13 cellular contexts compared by ENCODE assay signal in genomic region chr17:75128694-75129505, GRCh38. TPM values are rescaled to one million over a fixed set of nuclear protein-coding genes. Genes with fewer than 3 reads are reported as not detected.
DNase-seq lines count a peak whose midpoint lies in the region; ATAC-seq, FAIRE-seq and TF ChIP-seq lines count a peak whose summit lies in the region.
"Had no signal": no experiment of that assay in that cellular context is flagged by ENCODE, and none has a peak within 500 bp of the region (broad histone marks: within the 10 kb centered on the region; RNA-seq: fewer than 3 reads in every experiment).

No MANE protein-coding gene starts in this region.

- no peak overlapping the region for H3K4me3 ChIP-seq in GM12878
- no peak overlapping the region for H3K4me3 ChIP-seq in neuronal stem cell (ENCODE audit: low read length in 2 of 2)
- no peak overlapping the region for H3K4me3 ChIP-seq in right atrium auricular region
- H3K4me3 ChIP-seq: tibial nerve had no signal

- H3K36me3 Mint-ChIP-seq in activated CD4-positive, alpha-beta T cell treated with anti-CD3 and anti-CD28 coated beads, Interleukin-2, amount 10 ng/mL, durations not matched to agents 7 days and 5 days (ENCODE audit: low read depth), result peaks cover 28% of the 10 kb centered on the region

- peaks cover 7% of the 10 kb centered on the region for H3K79me1 ChIP-seq in neuronal stem cell (ENCODE audit: low read depth, low read length)

- no peaks in the 10 kb centered on the region for H4K20me1 ChIP-seq in GM12878 (ENCODE audit: control insufficient read depth, insufficient read depth)

- CTCF ChIA-PET in activated CD4-positive, alpha-beta T cell treated with anti-CD3 and anti-CD28 coated beads, Interleukin-2, amount 10 ng/mL, durations not matched to agents 7 days and 5 days (lab: Charles Lee), result interaction anchor here (1.2 to 13.8 kb wide), 4 partner anchors 9 to 41 kb away, joined by 3 to 150 read pairs (median 3); no protein-coding TSS in a partner anchor
- CTCF ChIA-PET in GM12878 (lab: Yijun Ruan, JAX), result interaction anchor here (0.7 to 9.3 kb wide), 8 partner anchors 12 to 167 kb away, joined by 3 to 167 read pairs (median 4); no protein-coding TSS in a partner anchor

- H3K9me3 Mint-ChIP-seq in activated CD4-positive, alpha-beta T cell treated with anti-CD3 and anti-CD28 coated beads, Interleukin-2, amount 10 ng/mL, durations not matched to agents 7 days and 5 days, result peaks cover 4% of the 10 kb centered on the region

- no peak overlapping the region for H3K27ac ChIP-seq in GM12878 (ENCODE audit: control insufficient read depth, insufficient read depth)
- H3K27ac ChIP-seq in neuronal stem cell (replicated peaks; ENCODE audit: low read length), result no peak overlapping the region
- H3K27ac ChIP-seq in right atrium auricular region, result no peak overlapping the region
- H3K27ac ChIP-seq: tibial nerve had no signal

- H3K9ac ChIP-seq in GM12878 (ENCODE audit: control insufficient read depth, insufficient read depth, low read length), result no peak overlapping the region
- peak overlapping the region; percentile 72 for H3K9ac ChIP-seq in neuronal stem cell (ENCODE audit: low read depth, low read length, poor library complexity)

- no peak for DNase-seq in activated CD4-positive, alpha-beta T cell treated with anti-CD3 and anti-CD28 coated beads, Interleukin-2, amount 10 ng/mL, durations not matched to agents 7 days and 5 days
- DNase-seq in activated CD4-positive, alpha-beta T cell treated with anti-CD3 and anti-CD28 coated beads for 1 hour, result no peak
- no peak for DNase-seq in GM12878 (ENCODE audit: low read depth, low spot score)
- DNase-seq in neuronal stem cell (ENCODE audit: low spot score), result no peak
- DNase-seq in AG20443 (ENCODE audit: low spot score), result no peak
- DNase-seq in right atrium auricular region (ENCODE audit: low spot score), result no peak
- DNase-seq: dermis blood vessel endothelial cell, foreskin fibroblast, OCI-M1, small intestine had no signal

- FAIRE-seq in GM12878 (lab: Jason Lieb, UNC), result no peak
- FAIRE-seq: A204.1, islet of Langerhans, small intestine had no signal

- in situ Hi-C loops in GM12878 (cut with MboI), result no loop called here

- no peak overlapping the region for H2AK5ac ChIP-seq in neuronal stem cell (ENCODE audit: low read depth, low read length)

- no peaks in the 10 kb centered on the region for H3K27me3 Mint-ChIP-seq in activated CD4-positive, alpha-beta T cell treated with anti-CD3 and anti-CD28 coated beads, Interleukin-2, amount 10 ng/mL, durations not matched to agents 7 days and 5 days

- peak overlapping the region; percentile 11 for H3K18ac ChIP-seq in neuronal stem cell (ENCODE audit: low read length)

- H3K4me1 ChIP-seq in GM12878 (ENCODE audit: control insufficient read depth, insufficient read depth, low read length), result peaks cover 24% of the 10 kb centered on the region
- peaks cover 4 to 7% of the 10 kb centered on the region in 2 donors for H3K4me1 ChIP-seq in neuronal stem cell (ENCODE audit: control insufficient read depth in 2 of 2, insufficient read depth in 1 of 2, low read depth in 1 of 2, low read length in 2 of 2)
- peaks cover 0 to 29% of the 10 kb centered on the region in 2 donors for H3K4me1 ChIP-seq in right atrium auricular region

- no peak overlapping the region for H2BK5ac ChIP-seq in neuronal stem cell (ENCODE audit: low read length)

- TF ChIP-seq CTCF in GM12878 (IDR thresholded peaks at IDR 0.05 in 2 of 3, conservative IDR thresholded peaks at IDR 0.05 in 1 of 3; ENCODE audit: control insufficient read depth in 2 of 3, extremely low read depth in 1 of 3, insufficient read depth in 1 of 3, low read depth in 3 of 3, low read length in 3 of 3) (no peak), right atrium auricular region (IDR thresholded peaks at IDR 0.05) (no peak)

- SMC1A ChIA-PET in GM12878 (lab: Charles Lee; ENCODE audit: uncharacterized antibody, unreplicated experiment), result interaction anchor here (6.1 kb wide), 1 partner anchor 13 kb away, joined by 77 read pairs; no protein-coding TSS in a partner anchor

- no peak overlapping the region for H2BK15ac ChIP-seq in neuronal stem cell (ENCODE audit: low read length)

- H4K8ac ChIP-seq in neuronal stem cell (ENCODE audit: low read depth, low read length), result no peak overlapping the region

- peak overlapping the region; percentile 68 for H3K23ac ChIP-seq in neuronal stem cell (ENCODE audit: low read depth, low read length, poor library complexity)

- 91% methylated on average over 31 of the region's 33 CpGs for WGBS in GM12878 (ENCODE audit: insufficient coverage, insufficient replicate concordance, low lambda C conversion rate, missing lambda C conversion rate)
- no CpG with 5 or more reads among the region's 33 CpGs for WGBS in neuronal stem cell (ENCODE audit: extremely low coverage in 2 of 2, insufficient read length in 2 of 2, insufficient replicate concordance in 1 of 2), 2 donors

- peak; percentile 65 for TF ChIP-seq POLR2A in GM12878 (IDR thresholded peaks at IDR 0.05; ENCODE audit: low read depth, low read length)

- no peak overlapping the region for H4K91ac ChIP-seq in neuronal stem cell (ENCODE audit: low read depth, low read length, poor library complexity)

- H2BK12ac ChIP-seq in neuronal stem cell (ENCODE audit: low read length), result no peak overlapping the region

- H3K36me3 ChIP-seq in GM12878 (ENCODE audit: control insufficient read depth in 2 of 2, insufficient read depth in 2 of 2, low read length in 1 of 2) (peaks cover 3 to 4% of the 10 kb centered on the region in 2 experiments; a peak in 3 of 4 replicates), neuronal stem cell (replicated peaks in 1 of 2; ENCODE audit: control insufficient read depth in 2 of 2, insufficient read depth in 2 of 2, low read length in 2 of 2) (peaks cover 18 to 29% of the 10 kb centered on the region in 2 donors), right atrium auricular region (peaks cover 8% of the 10 kb centered on the region)

- H3K4ac ChIP-seq in neuronal stem cell (ENCODE audit: low read length), result no peak overlapping the region

- peak overlapping the region; percentile 51 for H3K4me3 Mint-ChIP-seq in activated CD4-positive, alpha-beta T cell treated with anti-CD3 and anti-CD28 coated beads, Interleukin-2, amount 10 ng/mL, durations not matched to agents 7 days and 5 days

- H2AFZ ChIP-seq in GM12878 (ENCODE audit: control insufficient read depth, low read depth, low read length) (no peak overlapping the region), neuronal stem cell (ENCODE audit: low read length) (no peak overlapping the region)

- H3K9me3 ChIP-seq in GM12878 (replicated peaks; ENCODE audit: control insufficient read depth, insufficient read depth, low read length) (no peaks in the 10 kb centered on the region), neuronal stem cell (replicated peaks in 1 of 2; ENCODE audit: control insufficient read depth in 2 of 2, insufficient read depth in 1 of 2, low read depth in 1 of 2, low read length in 2 of 2) (no peaks in the 10 kb centered on the region), right atrium auricular region (no peaks in the 10 kb centered on the region)
- H3K9me3 ChIP-seq: tibial nerve had no signal

- H3K4me1 Mint-ChIP-seq in activated CD4-positive, alpha-beta T cell treated with anti-CD3 and anti-CD28 coated beads, Interleukin-2, amount 10 ng/mL, durations not matched to agents 7 days and 5 days, result peaks cover 52% of the 10 kb centered on the region

- POLR2A ChIA-PET in activated CD4-positive, alpha-beta T cell treated with anti-CD3 and anti-CD28 coated beads, Interleukin-2, amount 10 ng/mL, durations not matched to agents 7 days and 5 days (lab: Charles Lee), result no interaction called here
- POLR2A ChIA-PET in GM12878 (lab: Charles Lee), result interaction anchor here (1.0 to 6.2 kb wide), 3 partner anchors 13 to 55 kb away, joined by 3 to 53 read pairs (median 3); no protein-coding TSS in a partner anchor

- H3K4me2 ChIP-seq in GM12878 (ENCODE audit: control insufficient read depth, insufficient read depth), result no peak overlapping the region
- H3K4me2 ChIP-seq in neuronal stem cell (ENCODE audit: insufficient read depth, low read length, poor library complexity, severe bottlenecking), result no peak overlapping the region

- no TSS peak for BruUV-seq in GM12878 (replicated peaks; lab: Mats Ljungman, UMichigan)

- no peak for TF ChIP-seq EP300 in GM12878 (IDR thresholded peaks at IDR 0.05; ENCODE audit: borderline replicate concordance in 1 of 2, control insufficient read depth in 1 of 2, low read depth in 2 of 2, low read length in 2 of 2)

- H3K14ac ChIP-seq in neuronal stem cell (ENCODE audit: low read length), result no peak overlapping the region

- H3K27ac Mint-ChIP-seq in activated CD4-positive, alpha-beta T cell treated with anti-CD3 and anti-CD28 coated beads, Interleukin-2, amount 10 ng/mL, durations not matched to agents 7 days and 5 days, result no peak overlapping the region

- RAD21 ChIA-PET in GM12878 (lab: Charles Lee; ENCODE audit: unreplicated experiment), result interaction anchor here (0.6 to 1.0 kb wide), 2 partner anchors 8 to 168 kb away, joined by 3 to 4 read pairs; no protein-coding TSS in a partner anchor

- no peak for ATAC-seq in GM12878

- H3K27me3 ChIP-seq in GM12878 (replicated peaks in 1 of 2; ENCODE audit: control insufficient read depth in 2 of 2, insufficient read depth in 2 of 2, low read length in 1 of 2) (no peaks in the 10 kb centered on the region), neuronal stem cell (ENCODE audit: control insufficient read depth in 3 of 3, insufficient read depth in 3 of 3, low read depth in 1 of 3, low read length in 3 of 3) (no peaks in the 10 kb centered on the region), right atrium auricular region (no peaks in the 10 kb centered on the region)
- H3K27me3 ChIP-seq: tibial nerve had no signal

- intact Hi-C loops in GM12878 (cut with micrococcal nuclease; ENCODE audit: unreplicated experiment), result loop anchor here (5.0 kb wide), 1 partner anchor 167 kb away; no protein-coding TSS in a partner anchor

- TF ChIP-seq RAD21 in GM12878 (IDR thresholded peaks at IDR 0.05; ENCODE audit: insufficient read depth, low read depth, low read length), result no peak

- H3K79me2 ChIP-seq in GM12878 (ENCODE audit: control insufficient read depth, insufficient read depth, low read length), result peaks cover 21% of the 10 kb centered on the region

- no peak overlapping the region for H2BK120ac ChIP-seq in neuronal stem cell (ENCODE audit: low read depth, low read length)

RNA-seq across cellular contexts. Expression of gene NT5C, which starts 2.6 kb away (rescaled TPM):
- 10 to 100 TPM; 45.2 to 50.4 TPM for total RNA-seq in activated CD4-positive, alpha-beta T cell treated with anti-CD3 and anti-CD28 coated beads, Interleukin-2, amount 10 ng/mL, durations not matched to agents 7 days and 5 days
- total RNA-seq in GM12878 (2013; cell fraction: nucleolus; rRNA removed), result 22.0 and 36.6 TPM in 2 replicates
- total RNA-seq in GM12878 (2014; rRNA removed) (115 and 144 TPM in 2 replicates), GM12878 (2014; rRNA removed; fragmentation: Illumina TruSeq; extraction: Trizol) (41.6 and 43.7 TPM in 2 replicates), GM12878 (2021) (86.3 and 88.5 TPM in 2 replicates), right atrium auricular region (10 to 100 TPM; 41.4 to 77.5 TPM)
- polyA plus RNA-seq in GM12878 (2011; ENCODE audit: low read depth), result 15.1 TPM
- polyA plus RNA-seq in GM12878 (2011; rRNA removed) (17.4 and 40.2 TPM in 2 replicates), GM12878 (2014; fragmentation: Illumina TruSeq; extraction: Trizol) (10.4 and 24.2 TPM in 2 replicates), GM12878 (2014; fragmentation: Nextera tagmentation; extraction: Ambion mirVana) (1 to 10 TPM; 3.7 to 9.8 TPM), GM12878 (2014; rRNA removed) (158 and 188 TPM in 2 replicates), GM12878 (2016; fragmentation: Nextera tagmentation; extraction: Ambion mirVana) (100 to 1,000 TPM; 116 to 129 TPM)
- polyA plus RNA-seq in GM12878 (2011; cell fraction: cytosol; rRNA removed), result 45.1 and 76.6 TPM in 2 replicates
- 82.6 and 87.6 TPM in 2 replicates for polyA plus RNA-seq in GM12878 (2011; cell fraction: nucleus; rRNA removed)
- 49.7 and 55.2 TPM in 2 replicates for polyA plus RNA-seq in GM12878 (2012)
- 10.6 and 15.4 TPM in 2 replicates for polyA minus RNA-seq in GM12878 (2011; rRNA and poly(A)+ RNA removed)
- polyA minus RNA-seq in GM12878 (2011; cell fraction: cytosol; rRNA and poly(A)+ RNA removed), result 7.4 and 11.4 TPM in 2 replicates
- 20.4 and 32.2 TPM in 2 replicates for polyA minus RNA-seq in GM12878 (2011; cell fraction: nucleus; rRNA and poly(A)+ RNA removed)
- polyA plus RNA-seq in neuronal stem cell (2013, experiment 1 of 2), result 59.9 TPM
- 58.9 TPM for polyA plus RNA-seq in neuronal stem cell (2013, experiment 2 of 2)

RNA-seq across cellular contexts. Expression of gene ARMC7, which starts 19.1 kb away (rescaled TPM):
- 10 to 100 TPM; 18.5 to 18.8 TPM for total RNA-seq in activated CD4-positive, alpha-beta T cell treated with anti-CD3 and anti-CD28 coated beads, Interleukin-2, amount 10 ng/mL, durations not matched to agents 7 days and 5 days
- 11.3 and 11.4 TPM in 2 replicates for total RNA-seq in GM12878 (2013; cell fraction: nucleolus; rRNA removed)
- total RNA-seq in GM12878 (2014; rRNA removed) (5.6 and 6.1 TPM in 2 replicates), GM12878 (2014; rRNA removed; fragmentation: Illumina TruSeq; extraction: Trizol) (4.1 and 5.6 TPM in 2 replicates), GM12878 (2021) (11.6 and 11.7 TPM in 2 replicates), right atrium auricular region (1 to 10 TPM; 4.9 to 9.5 TPM)
- polyA plus RNA-seq in GM12878 (2011; ENCODE audit: low read depth), result 4.5 TPM
- polyA plus RNA-seq in GM12878 (2011; rRNA removed) (2.4 and 5.2 TPM in 2 replicates), GM12878 (2014; fragmentation: Illumina TruSeq; extraction: Trizol) (2.9 and 6.5 TPM in 2 replicates), GM12878 (2014; fragmentation: Nextera tagmentation; extraction: Ambion mirVana) (1 to 10 TPM; 1.5 to 4.3 TPM), GM12878 (2014; rRNA removed) (6.9 and 10.9 TPM in 2 replicates), GM12878 (2016; fragmentation: Nextera tagmentation; extraction: Ambion mirVana) (10 to 100 TPM; 15.7 to 19.8 TPM)
- 9.5 and 11.2 TPM in 2 replicates for polyA plus RNA-seq in GM12878 (2011; cell fraction: cytosol; rRNA removed)
- polyA plus RNA-seq in GM12878 (2011; cell fraction: nucleus; rRNA removed), result 8.6 and 10.6 TPM in 2 replicates
- polyA plus RNA-seq in GM12878 (2012), result 9.2 and 11.8 TPM in 2 replicates
- polyA minus RNA-seq in GM12878 (2011; rRNA and poly(A)+ RNA removed), result 7.3 and 10.3 TPM in 2 replicates
- polyA minus RNA-seq in GM12878 (2011; cell fraction: cytosol; rRNA and poly(A)+ RNA removed), result 3.5 and 6.9 TPM in 2 replicates
- 5.9 and 11.0 TPM in 2 replicates for polyA minus RNA-seq in GM12878 (2011; cell fraction: nucleus; rRNA and poly(A)+ RNA removed)
- polyA plus RNA-seq in neuronal stem cell (2013, experiment 1 of 2), result 7.3 TPM
- 6.9 TPM for polyA plus RNA-seq in neuronal stem cell (2013, experiment 2 of 2)

RNA-seq across cellular contexts. Expression of gene JPT1, which starts 25.4 kb away (rescaled TPM):
- 100 to 1,000 TPM; 277 to 280 TPM for total RNA-seq in activated CD4-positive, alpha-beta T cell treated with anti-CD3 and anti-CD28 coated beads, Interleukin-2, amount 10 ng/mL, durations not matched to agents 7 days and 5 days
- 43.4 and 56.9 TPM in 2 replicates for total RNA-seq in GM12878 (2013; cell fraction: nucleolus; rRNA removed)
- 150 and 158 TPM in 2 replicates for total RNA-seq in GM12878 (2014; rRNA removed)
- 324 and 357 TPM in 2 replicates for total RNA-seq in GM12878 (2014; rRNA removed; fragmentation: Illumina TruSeq; extraction: Trizol)
- 316 and 327 TPM in 2 replicates for total RNA-seq in GM12878 (2021)
- 208 TPM for polyA plus RNA-seq in GM12878 (2011; ENCODE audit: low read depth)
- polyA plus RNA-seq in GM12878 (2011; rRNA removed), result 79.7 and 112 TPM in 2 replicates
- polyA plus RNA-seq in GM12878 (2011; cell fraction: cytosol; rRNA removed), result 288 and 290 TPM in 2 replicates
- 199 and 203 TPM in 2 replicates for polyA plus RNA-seq in GM12878 (2011; cell fraction: nucleus; rRNA removed)
- 277 and 284 TPM in 2 replicates for polyA plus RNA-seq in GM12878 (2012)
- polyA plus RNA-seq in GM12878 (2014; fragmentation: Illumina TruSeq; extraction: Trizol), result 101 and 318 TPM in 2 replicates
- polyA plus RNA-seq in GM12878 (2014; fragmentation: Nextera tagmentation; extraction: Ambion mirVana), result 100 to 1,000 TPM in 1 of 2 experiments, 10 to 100 TPM in 1; 95.9 to 140 TPM
- 339 and 341 TPM in 2 replicates for polyA plus RNA-seq in GM12878 (2014; rRNA removed)
- polyA plus RNA-seq in GM12878 (2016; fragmentation: Nextera tagmentation; extraction: Ambion mirVana), result 100 to 1,000 TPM; 648 to 651 TPM
- polyA minus RNA-seq in GM12878 (2011; rRNA and poly(A)+ RNA removed), result 39.5 and 98.5 TPM in 2 replicates
- polyA minus RNA-seq in GM12878 (2011; cell fraction: cytosol; rRNA and poly(A)+ RNA removed), result 111 and 140 TPM in 2 replicates
- 46.9 and 65.1 TPM in 2 replicates for polyA minus RNA-seq in GM12878 (2011; cell fraction: nucleus; rRNA and poly(A)+ RNA removed)
- polyA plus RNA-seq in neuronal stem cell (2013, experiment 1 of 2), result 267 TPM
- polyA plus RNA-seq in neuronal stem cell (2013, experiment 2 of 2), result 277 TPM
- 10 to 100 TPM; 15.1 to 15.8 TPM for total RNA-seq in right atrium auricular region

RNA-seq across cellular contexts. Expression of gene SLC16A5, which starts 41.1 kb away (rescaled TPM):
- 10 to 100 TPM; 11.4 to 12.2 TPM for total RNA-seq in activated CD4-positive, alpha-beta T cell treated with anti-CD3 and anti-CD28 coated beads, Interleukin-2, amount 10 ng/mL, durations not matched to agents 7 days and 5 days
- total RNA-seq in GM12878 (2013; cell fraction: nucleolus; rRNA removed), result 4.4 and 6.6 TPM in 2 replicates
- 0.76 and 1.2 TPM in 2 replicates for total RNA-seq in GM12878 (2014; rRNA removed)
- 0.88 and 0.94 TPM in 2 replicates for total RNA-seq in GM12878 (2014; rRNA removed; fragmentation: Illumina TruSeq; extraction: Trizol)
- 3.1 and 3.4 TPM in 2 replicates for total RNA-seq in GM12878 (2021)
- polyA plus RNA-seq in GM12878 (2011; ENCODE audit: low read depth), result 0.83 TPM
- 0.17 and 0.30 TPM in 2 replicates for polyA plus RNA-seq in GM12878 (2011; rRNA removed)
- 0.57 and 0.84 TPM in 2 replicates for polyA plus RNA-seq in GM12878 (2011; cell fraction: cytosol; rRNA removed)
- 2.8 and 2.9 TPM in 2 replicates for polyA plus RNA-seq in GM12878 (2011; cell fraction: nucleus; rRNA removed)
- 2.9 and 4.1 TPM in 2 replicates for polyA plus RNA-seq in GM12878 (2012)
- 0.17 and 0.84 TPM in 2 replicates for polyA plus RNA-seq in GM12878 (2014; fragmentation: Illumina TruSeq; extraction: Trizol)
- under 1 TPM; 0.03 to 0.16 TPM for polyA plus RNA-seq in GM12878 (2014; fragmentation: Nextera tagmentation; extraction: Ambion mirVana)
- polyA plus RNA-seq in GM12878 (2014; rRNA removed), result 2.4 and 3.0 TPM in 2 replicates
- 1 to 10 TPM in 1 of 2 experiments, under 1 TPM in 1; 0.98 to 1.0 TPM for polyA plus RNA-seq in GM12878 (2016; fragmentation: Nextera tagmentation; extraction: Ambion mirVana)
- 0.22 and 0.41 TPM in 2 replicates for polyA minus RNA-seq in GM12878 (2011; rRNA and poly(A)+ RNA removed)
- polyA minus RNA-seq in GM12878 (2011; cell fraction: cytosol; rRNA and poly(A)+ RNA removed), result 0.53 and 0.94 TPM in 2 replicates
- polyA minus RNA-seq in GM12878 (2011; cell fraction: nucleus; rRNA and poly(A)+ RNA removed), result 0.73 and 0.96 TPM in 2 replicates
- polyA plus RNA-seq in neuronal stem cell (2013, experiment 1 of 2), result 7.7 TPM
- polyA plus RNA-seq in neuronal stem cell (2013, experiment 2 of 2), result 7.9 TPM
- 10 to 100 TPM; 16.5 to 34.1 TPM for total RNA-seq in right atrium auricular region

RNA-seq across cellular contexts. Expression of gene SUMO2, which starts 53.9 kb away (rescaled TPM):
- total RNA-seq in activated CD4-positive, alpha-beta T cell treated with anti-CD3 and anti-CD28 coated beads, Interleukin-2, amount 10 ng/mL, durations not matched to agents 7 days and 5 days, result 100 to 1,000 TPM; 527 to 642 TPM
- 19.8 and 21.3 TPM in 2 replicates for total RNA-seq in GM12878 (2013; cell fraction: nucleolus; rRNA removed)
- total RNA-seq in GM12878 (2014; rRNA removed) (163 and 207 TPM in 2 replicates), GM12878 (2014; rRNA removed; fragmentation: Illumina TruSeq; extraction: Trizol) (312 and 322 TPM in 2 replicates), GM12878 (2021) (506 and 514 TPM in 2 replicates), right atrium auricular region (10 to 100 TPM; 45.7 to 58.1 TPM)
- 65.4 TPM for polyA plus RNA-seq in GM12878 (2011; ENCODE audit: low read depth)
- polyA plus RNA-seq in GM12878 (2011; rRNA removed) (603 and 801 TPM in 2 replicates), GM12878 (2014; fragmentation: Illumina TruSeq; extraction: Trizol) (265 and 335 TPM in 2 replicates), GM12878 (2014; fragmentation: Nextera tagmentation; extraction: Ambion mirVana) (100 to 1,000 TPM; 709 to 767 TPM), GM12878 (2014; rRNA removed) (232 and 249 TPM in 2 replicates), GM12878 (2016; fragmentation: Nextera tagmentation; extraction: Ambion mirVana) (100 to 1,000 TPM; 755 to 803 TPM)
- polyA plus RNA-seq in GM12878 (2011; cell fraction: cytosol; rRNA removed), result 90.6 and 121 TPM in 2 replicates
- polyA plus RNA-seq in GM12878 (2011; cell fraction: nucleus; rRNA removed), result 80.5 and 124 TPM in 2 replicates
- polyA plus RNA-seq in GM12878 (2012), result 224 and 225 TPM in 2 replicates
- 63.9 and 102 TPM in 2 replicates for polyA minus RNA-seq in GM12878 (2011; rRNA and poly(A)+ RNA removed)
- 148 and 173 TPM in 2 replicates for polyA minus RNA-seq in GM12878 (2011; cell fraction: cytosol; rRNA and poly(A)+ RNA removed)
- polyA minus RNA-seq in GM12878 (2011; cell fraction: nucleus; rRNA and poly(A)+ RNA removed), result 13.5 and 14.2 TPM in 2 replicates
- polyA plus RNA-seq in neuronal stem cell (2013, experiment 1 of 2), result 507 TPM
- polyA plus RNA-seq in neuronal stem cell (2013, experiment 2 of 2), result 553 TPM
